In genomic region chr17:57288753-57289121, GRCh38 we compare ENCODE assay signal across 16 cellular contexts. TPM values are rescaled to one million over a fixed set of nuclear protein-coding genes. Genes with fewer than 3 reads are reported as not detected.
DNase-seq lines count a peak whose midpoint lies in the region; ATAC-seq and TF ChIP-seq lines count a peak whose summit lies in the region.
"Had no signal": no experiment of that assay in that cellular context is flagged by ENCODE, and none has a peak within 500 bp of the region (broad histone marks: within the 10 kb centered on the region; RNA-seq: fewer than 3 reads in every experiment).

No MANE protein-coding gene starts in this region.

- no peaks in the 10 kb centered on the region for H3K27me3 ChIP-seq in BLaER1 treated with 17β-estradiol and CSF1 and Interleukin-3, amounts not matched to agents 10 nM and 100 nM
- H3K27me3 ChIP-seq in OCI-LY1 (ENCODE audit: insufficient read depth, low read length) = no peaks in the 10 kb centered on the region
- H3K27me3 ChIP-seq in heart left ventricle = no peaks in the 10 kb centered on the region
- no peaks in the 10 kb centered on the region for H3K27me3 ChIP-seq in parathyroid adenoma (ENCODE audit: control insufficient read depth, insufficient read depth, low read length)

- no peak for TF ChIP-seq POLR2A in heart left ventricle (IDR thresholded peaks at IDR 0.05)

- H3K36me3 ChIP-seq in BLaER1 treated with 17β-estradiol and CSF1 and Interleukin-3, amounts not matched to agents 10 nM and 100 nM = peaks cover 0 to 80% (median 60%) of the 10 kb centered on the region in 11 experiments; a peak in 18 of 22 replicates
- H3K36me3 ChIP-seq in OCI-LY1 (ENCODE audit: insufficient read depth, low read length) = peaks cover 81% of the 10 kb centered on the region
- peaks cover 0 to 4% (median 0%) of the 10 kb centered on the region in 9 donors for H3K36me3 ChIP-seq in heart left ventricle
- no peaks in the 10 kb centered on the region for H3K36me3 ChIP-seq in parathyroid adenoma (ENCODE audit: control insufficient read depth, insufficient read depth, low read length)

- H3K9me3 ChIP-seq in BLaER1 treated with 17β-estradiol and CSF1 and Interleukin-3, amounts not matched to agents 10 nM and 100 nM (replicated peaks in 1 of 11) = peaks cover 0 to 4% (median 0%) of the 10 kb centered on the region in 11 experiments; a peak in 1 of 22 replicates
- H3K9me3 ChIP-seq in OCI-LY1 (ENCODE audit: low read length) (no peaks in the 10 kb centered on the region), heart left ventricle (no peaks in the 10 kb centered on the region), parathyroid adenoma (ENCODE audit: control insufficient read depth, low read length) (no peaks in the 10 kb centered on the region)

- no peaks in the 10 kb centered on the region for H3F3A ChIP-seq in OCI-LY1 (ENCODE audit: insufficient read depth, low read length)

- no peak for TF ChIP-seq CTCF in OCI-LY1 (IDR thresholded peaks at IDR 0.05; ENCODE audit: low read length)
- peak in 5 of 12 donors; percentile 6 to 40 (median 16) for TF ChIP-seq CTCF in heart left ventricle (IDR thresholded peaks at IDR 0.05)
- no peak for TF ChIP-seq CTCF in parathyroid adenoma (IDR thresholded peaks at IDR 0.05)

- peak in 3 of 4 donors; percentile 48 to 69 (median 51) for ATAC-seq in heart left ventricle
- ATAC-seq in GM19351 (IDR thresholded peaks at IDR 0.05; ENCODE audit: unreplicated experiment) = no peak
- ATAC-seq in GM21390 (IDR thresholded peaks at IDR 0.05; ENCODE audit: unreplicated experiment) = no peak
- ATAC-seq: activated naive CD4-positive, alpha-beta T cell treated with anti-CD3 and anti-CD28 coated beads, Interleukin-2, amount 50 U/mL, for 72 hours had no signal

- intact Hi-C loops in heart left ventricle (cut with DNase I) = loop anchor here in 1 of 10 donors (5.0 kb wide), 1 partner anchor 44 kb away; no protein-coding TSS in a partner anchor

- H3K4me2 ChIP-seq in BLaER1 treated with 17β-estradiol and CSF1 and Interleukin-3, amounts not matched to agents 10 nM and 100 nM = peak overlapping the region in 8 of 11 experiments; percentile 2 to 88 (median 57); a peak in 4 of 22 replicates
- H3K4me2 ChIP-seq in OCI-LY1 (ENCODE audit: low read length) = no peak overlapping the region
- H3K4me2 ChIP-seq in parathyroid adenoma (ENCODE audit: low read length) = no peak overlapping the region

- WGBS in heart left ventricle, 4 donors = 58 to 68% (median 66%) methylated on average over 3 of the region's 3 CpGs

- peaks cover 90% of the 10 kb centered on the region for H3K79me2 ChIP-seq in OCI-LY1 (ENCODE audit: insufficient read depth, low read length)
- peaks cover 67% of the 10 kb centered on the region for H3K79me2 ChIP-seq in parathyroid adenoma

- H3K27ac ChIP-seq in BLaER1 treated with 17β-estradiol and CSF1 and Interleukin-3, amounts not matched to agents 10 nM and 100 nM = peak overlapping the region in 5 of 11 experiments; percentile 7 to 69 (median 27); a peak in 4 of 22 replicates
- H3K27ac ChIP-seq in OCI-LY1 (ENCODE audit: low read depth, low read length, poor library complexity, severe bottlenecking) = peak overlapping the region; percentile 4
- peak overlapping the region in 11 of 12 donors; percentile 33 to 77 (median 59) for H3K27ac ChIP-seq in heart left ventricle
- peak overlapping the region; percentile 48 for H3K27ac ChIP-seq in parathyroid adenoma

- DNase-seq in heart left ventricle = peak in 1 of 5 donors; percentile 43
- DNase-seq in HUDEP-2 (lab: John Stamatoyannopoulos, UW; ENCODE audit: unreplicated experiment in 76 of 76) = no peak
- DNase-seq in DMS53 (lab: John Stamatoyannopoulos, UW) = no peak
- DNase-seq: activated CD4-positive, CD25-positive, alpha-beta regulatory T cell; activated CD8-positive, alpha-beta memory T cell treated with anti-CD3 and anti-CD28 coated beads, Interleukin-2, amount 50 U/mL, for 48 hours; GOT3; KBM-7; kidney glomerular epithelial cell; NCI-H510A; stimulated activated CD4-positive, alpha-beta T cell treated with anti-CD3 and anti-CD28 coated beads, Interleukin-4, amount 100 ng/mL, for 24 hours had no signal

- H3K4me3 ChIP-seq in BLaER1 treated with 17β-estradiol and CSF1 and Interleukin-3, amounts not matched to agents 10 nM and 100 nM = no peak overlapping the region
- H3K4me3 ChIP-seq in OCI-LY1 (ENCODE audit: low read depth, low read length, poor library complexity, severe bottlenecking) = no peak overlapping the region
- H3K4me3 ChIP-seq in heart left ventricle = peak overlapping the region in 3 of 12 donors; percentile 5 to 23 (median 5)
- H3K4me3 ChIP-seq in parathyroid adenoma (ENCODE audit: low read depth, low read length) = no peak overlapping the region

- H3K9ac ChIP-seq in BLaER1 treated with 17β-estradiol and CSF1 and Interleukin-3, amounts not matched to agents 10 nM and 100 nM = peak overlapping the region in 1 of 11 experiments; percentile 43; a peak in 2 of 22 replicates
- no peak overlapping the region for H3K9ac ChIP-seq in OCI-LY1 (ENCODE audit: low read length)
- no peak overlapping the region for H3K9ac ChIP-seq in parathyroid adenoma

- H2AFZ ChIP-seq in OCI-LY1 (ENCODE audit: low read length) = no peak overlapping the region
- no peak overlapping the region for H2AFZ ChIP-seq in parathyroid adenoma

- H3K9me2 ChIP-seq in OCI-LY1 (ENCODE audit: low read depth, low read length) = no peaks in the 10 kb centered on the region

- H3K4me1 ChIP-seq in BLaER1 treated with 17β-estradiol and CSF1 and Interleukin-3, amounts not matched to agents 10 nM and 100 nM = peaks cover 41 to 88% (median 69%) of the 10 kb centered on the region in 10 experiments
- H3K4me1 ChIP-seq in OCI-LY1 (ENCODE audit: insufficient read depth, low read length, severe bottlenecking) = peaks cover 47% of the 10 kb centered on the region
- peaks cover 0 to 63% (median 33%) of the 10 kb centered on the region in 12 donors for H3K4me1 ChIP-seq in heart left ventricle
- H3K4me1 ChIP-seq in parathyroid adenoma = peaks cover 48% of the 10 kb centered on the region

- peaks cover 25 to 96% (median 60%) of the 10 kb centered on the region in 11 experiments; a peak in 19 of 22 replicates for H4K20me1 ChIP-seq in BLaER1 treated with 17β-estradiol and CSF1 and Interleukin-3, amounts not matched to agents 10 nM and 100 nM
- no peaks in the 10 kb centered on the region for H4K20me1 ChIP-seq in OCI-LY1 (ENCODE audit: insufficient read depth, low read length)

RNA-seq across cellular contexts. Expression of gene MSI2, which starts 32.4 kb away (rescaled TPM):
- total RNA-seq in heart left ventricle = 100 to 1,000 TPM in 6 of 9 donors, 10 to 100 TPM in 3; 43.2 to 120 (median 104) TPM
- polyA plus RNA-seq in heart left ventricle = 10 to 100 TPM; 35.9 to 51.5 TPM

Comparison
In these comparisons a context has a peak if more than half of its experiments do, and no peak if none do; other contexts are left out.
1. H3K4me2 ChIP-seq: peak in BLaER1 treated with 17β-estradiol and CSF1 and Interleukin-3, amounts not matched to agents 10 nM and 100 nM (8 of 11); none in OCI-LY1 (single experiment) and parathyroid adenoma (single experiment).
2. ATAC-seq: peak in heart left ventricle (3 of 4); none in GM19351 (single experiment) and GM21390 (single experiment).